3 cellular contexts compared by ENCODE assay signal in genomic region chr13:32300406-32300805, GRCh38.
TF ChIP-seq lines count a peak whose summit lies in the region.

No MANE protein-coding gene starts in this region.

TF ChIP-seq in GM23338, 12 proteins besides CTCF, POLR2A, EP300 and RAD21 (continues in another document):
- TF ChIP-seq STAT1 (IDR thresholded peaks at IDR 0.05; ENCODE audit: unreplicated experiment) (no peak), CREB1 (CRISPR knock-in tag; IDR thresholded peaks at IDR 0.05; ENCODE audit: low read depth) (no peak), ZNF331 (CRISPR knock-in tag; IDR thresholded peaks at IDR 0.05; ENCODE audit: low read depth) (no peak), EZH2 (IDR thresholded peaks at IDR 0.05; ENCODE audit: low read depth, unreplicated experiment) (no peak), ZNF114 (CRISPR knock-in tag; IDR thresholded peaks at IDR 0.05) (no peak), REST (IDR thresholded peaks at IDR 0.05; ENCODE audit: unreplicated experiment) (no peak)

TF ChIP-seq in endothelial cell of umbilical vein, 7 proteins besides CTCF, POLR2A, EP300 and RAD21:
- TF ChIP-seq GATA2 (IDR thresholded peaks at IDR 0.05; ENCODE audit: insufficient read depth, insufficient read length, low read depth, low read length) (no peak), EZH2 (IDR thresholded peaks at IDR 0.05; ENCODE audit: borderline replicate concordance, low read depth, low read length, severe bottlenecking) (no peak)

TF ChIP-seq in WTC11, 78 proteins besides CTCF, POLR2A, EP300 and RAD21:
- TF ChIP-seq ZNF532 (CRISPR knock-in tag; IDR thresholded peaks at IDR 0.05; ENCODE audit: borderline replicate concordance): no peak
- TF ChIP-seq CDX4 (CRISPR knock-in tag; IDR thresholded peaks at IDR 0.05; ENCODE audit: borderline replicate concordance): no peak
- TF ChIP-seq ETV6 (CRISPR knock-in tag; IDR thresholded peaks at IDR 0.05): no peak
- no peak for TF ChIP-seq FOXJ3 (CRISPR knock-in tag; IDR thresholded peaks at IDR 0.05; ENCODE audit: borderline replicate concordance)
- no peak for TF ChIP-seq FOXP4 (CRISPR knock-in tag; IDR thresholded peaks at IDR 0.05)
- no peak for TF ChIP-seq JAZF1 (CRISPR knock-in tag; IDR thresholded peaks at IDR 0.05)
- TF ChIP-seq E2F1 (CRISPR knock-in tag; IDR thresholded peaks at IDR 0.05): no peak
- TF ChIP-seq USF1 (CRISPR knock-in tag; IDR thresholded peaks at IDR 0.05): no peak
- TF ChIP-seq TEAD4 (CRISPR knock-in tag; IDR thresholded peaks at IDR 0.05): no peak
- no peak for TF ChIP-seq ZNF263 (CRISPR knock-in tag; IDR thresholded peaks at IDR 0.05; ENCODE audit: low read depth)
- TF ChIP-seq GTF2I (CRISPR knock-in tag; conservative IDR thresholded peaks at IDR 0.05): no peak
- TF ChIP-seq GABPB1 (CRISPR knock-in tag; IDR thresholded peaks at IDR 0.05): no peak
